In genomic region chr5:181041043-181041442, GRCh38 we compare ENCODE assay signal across 1 cellular context.
TF ChIP-seq lines count a peak whose summit lies in the region.

No MANE protein-coding gene starts in this region.

TF ChIP-seq in HepG2, 621 proteins besides CTCF, POLR2A, EP300 and RAD21:
- TF ChIP-seq KAT2B (IDR thresholded peaks at IDR 0.05; ENCODE audit: borderline replicate concordance, low read depth, low read length) (no peak), RFX1 (IDR thresholded peaks at IDR 0.05) (no peak), ZNF503 (CRISPR knock-in tag; IDR thresholded peaks at IDR 0.05) (no peak), NPAS2 (CRISPR knock-in tag; IDR thresholded peaks at IDR 0.05; ENCODE audit: borderline replicate concordance) (no peak), MXD1 (CRISPR knock-in tag; IDR thresholded peaks at IDR 0.05) (no peak), MTA3 (CRISPR knock-in tag; IDR thresholded peaks at IDR 0.05) (no peak), ZBTB44 (CRISPR knock-in tag; IDR thresholded peaks at IDR 0.05) (no peak), ZNF230 (CRISPR knock-in tag; IDR thresholded peaks at IDR 0.05) (no peak), ZNF276 (CRISPR knock-in tag; IDR thresholded peaks at IDR 0.05; ENCODE audit: low read depth) (no peak), ZNF367 (CRISPR knock-in tag; IDR thresholded peaks at IDR 0.05; ENCODE audit: borderline replicate concordance) (no peak), HIVEP1 (CRISPR knock-in tag; IDR thresholded peaks at IDR 0.05) (no peak)
